8 cellular contexts compared by ENCODE assay signal in genomic region chr2:53422979-53423378, GRCh38.
DNase-seq lines count a peak whose midpoint lies in the region; ATAC-seq and TF ChIP-seq lines count a peak whose summit lies in the region.

No MANE protein-coding gene starts in this region.

- no peak for TF ChIP-seq EP300 in Ishikawa (IDR thresholded peaks at IDR 0.05; ENCODE audit: borderline replicate concordance)

- H3K27ac Mint-ChIP-seq in activated CD4-positive, alpha-beta T cell treated with anti-CD3 and anti-CD28 coated beads for 36 hours, result no peak overlapping the region
- no peak overlapping the region for H3K27ac Mint-ChIP-seq in CD4-positive, alpha-beta memory T cell

- no peaks in the 10 kb centered on the region for H3K9me3 ChIP-seq in CD4-positive, alpha-beta memory T cell (ENCODE audit: control insufficient read depth in 1 of 2, low read length in 2 of 2)

- intact Hi-C loops in activated CD4-positive, alpha-beta T cell treated with anti-CD3 and anti-CD28 coated beads for 36 hours (cut with DNase I, micrococcal nuclease), result loop anchor here in 1 of 2 experiments (1.0 kb wide), 1 partner anchor 400 kb away; no protein-coding TSS in a partner anchor
- intact Hi-C loops in CD4-positive, alpha-beta memory T cell (cut with micrococcal nuclease), result no loop called here

- no peak overlapping the region for H3K4me3 Mint-ChIP-seq in activated CD4-positive, alpha-beta T cell treated with anti-CD3 and anti-CD28 coated beads for 36 hours
- no peak overlapping the region for H3K4me3 Mint-ChIP-seq in CD4-positive, alpha-beta memory T cell

- no peaks in the 10 kb centered on the region for H3K4me1 ChIP-seq in CD4-positive, alpha-beta memory T cell (ENCODE audit: insufficient read depth, low read length)

- peaks cover 2% of the 10 kb centered on the region for H3K27me3 Mint-ChIP-seq in activated CD4-positive, alpha-beta T cell treated with anti-CD3 and anti-CD28 coated beads for 36 hours
- no peaks in the 10 kb centered on the region for H3K27me3 Mint-ChIP-seq in CD4-positive, alpha-beta memory T cell

- H3K36me3 Mint-ChIP-seq in activated CD4-positive, alpha-beta T cell treated with anti-CD3 and anti-CD28 coated beads for 36 hours (ENCODE audit: low read depth), result no peaks in the 10 kb centered on the region
- no peaks in the 10 kb centered on the region for H3K36me3 Mint-ChIP-seq in CD4-positive, alpha-beta memory T cell

- H3K4me3 ChIP-seq in CD4-positive, alpha-beta memory T cell (ENCODE audit: low read length in 2 of 2), result no peak overlapping the region

- no peak overlapping the region for H3K27ac ChIP-seq in CD4-positive, alpha-beta memory T cell (ENCODE audit: low read depth, low read length)

- no peaks in the 10 kb centered on the region for H3K9me3 Mint-ChIP-seq in activated CD4-positive, alpha-beta T cell treated with anti-CD3 and anti-CD28 coated beads for 36 hours (ENCODE audit: low read depth)
- peaks cover 0 to 7% (median under 1%) of the 10 kb centered on the region in 8 donors for H3K9me3 Mint-ChIP-seq in CD4-positive, alpha-beta memory T cell

- peak; percentile 36 for DNase-seq in activated CD4-positive, alpha-beta T cell treated with anti-CD3 and anti-CD28 coated beads for 36 hours
- DNase-seq in activated CD4-positive, alpha-beta T cell treated with anti-CD3 and anti-CD28 coated beads, Interleukin-2, amount 50 U/mL, for 1 hour, result no peak
- DNase-seq in SKM-1 treated with dmso at 0.1 percent for 144 hours (lab: John Stamatoyannopoulos, UW; ENCODE audit: unreplicated experiment) (peak; percentile 51), fibroblast of the conjunctiva (ENCODE audit: low read depth) (peak; percentile 40), smooth muscle cell of the brain vasculature (ENCODE audit: low read depth, low spot score) (peak; percentile 6)
- DNase-seq in CD4-positive, alpha-beta memory T cell, result no peak

- no peaks in the 10 kb centered on the region for H3K4me1 Mint-ChIP-seq in activated CD4-positive, alpha-beta T cell treated with anti-CD3 and anti-CD28 coated beads for 36 hours
- H3K4me1 Mint-ChIP-seq in CD4-positive, alpha-beta memory T cell, result peaks cover 0 to 2% (median 0%) of the 10 kb centered on the region in 4 donors

- H3K27me3 ChIP-seq in CD4-positive, alpha-beta memory T cell (ENCODE audit: insufficient read depth, low read length), result no peaks in the 10 kb centered on the region

- TF ChIP-seq RAD21 in Ishikawa (IDR thresholded peaks at IDR 0.05; ENCODE audit: low read depth), result peak; percentile 84

- CTCF ChIA-PET in activated CD4-positive, alpha-beta T cell treated with anti-CD3 and anti-CD28 coated beads for 36 hours (lab: Charles Lee), result interaction anchor here (0.6 to 1.0 kb wide), 3 partner anchors 51 to 411 kb away, joined by 3 to 4 read pairs (median 4); no protein-coding TSS in a partner anchor
- CTCF ChIA-PET in CD4-positive, alpha-beta memory T cell (lab: Charles Lee; ENCODE audit: partially characterized antibody), result no interaction called here

- ATAC-seq in activated CD4-positive, alpha-beta T cell treated with anti-CD3 and anti-CD28 coated beads for 36 hours, result no peak
- ATAC-seq in GM21717 (IDR thresholded peaks at IDR 0.05; ENCODE audit: unreplicated experiment), result peak; percentile 67

- H3K36me3 ChIP-seq in CD4-positive, alpha-beta memory T cell (ENCODE audit: insufficient read depth, low read length), result no peaks in the 10 kb centered on the region

- POLR2A ChIA-PET in activated CD4-positive, alpha-beta T cell treated with anti-CD3 and anti-CD28 coated beads for 36 hours (lab: Charles Lee), result no interaction called here
- POLR2A ChIA-PET in CD4-positive, alpha-beta memory T cell (lab: Charles Lee; ENCODE audit: partially characterized antibody), result no interaction called here

TF ChIP-seq in Ishikawa, 13 proteins besides CTCF, POLR2A, EP300 and RAD21:
- TF ChIP-seq ZBTB7A (IDR thresholded peaks at IDR 0.05; ENCODE audit: low read depth) (no peak), FOXM1 (IDR thresholded peaks at IDR 0.05; ENCODE audit: borderline replicate concordance, low read depth) (no peak), USF1 (IDR thresholded peaks at IDR 0.05) (no peak), MAX (IDR thresholded peaks at IDR 0.05) (no peak), CREB1 (IDR thresholded peaks at IDR 0.05; ENCODE audit: low read depth) (no peak), REST (IDR thresholded peaks at IDR 0.05; ENCODE audit: low read depth) (no peak), NFIC (IDR thresholded peaks at IDR 0.05) (no peak), EGR1 (IDR thresholded peaks at IDR 0.05) (no peak), CEBPB (IDR thresholded peaks at IDR 0.05) (no peak), TEAD4 (IDR thresholded peaks at IDR 0.05) (no peak), YY1 (IDR thresholded peaks at IDR 0.05; ENCODE audit: low read depth) (no peak), TCF12 (IDR thresholded peaks at IDR 0.05; ENCODE audit: low read depth) (no peak), TAF1 (IDR thresholded peaks at IDR 0.05; ENCODE audit: low read depth) (no peak)

Comparison
In these comparisons a context has a peak if more than half of its experiments do, and no peak if none do; other contexts are left out.
1. DNase-seq: peak in activated CD4-positive, alpha-beta T cell treated with anti-CD3 and anti-CD28 coated beads for 36 hours (single experiment), SKM-1 treated with dmso at 0.1 percent for 144 hours (single experiment), fibroblast of the conjunctiva (single experiment) and smooth muscle cell of the brain vasculature (single experiment); none in activated CD4-positive, alpha-beta T cell treated with anti-CD3 and anti-CD28 coated beads, Interleukin-2, amount 50 U/mL, for 1 hour (single experiment) and CD4-positive, alpha-beta memory T cell (0 of 5).